In genomic region chr20:5887386-5887785, GRCh38 we compare ENCODE assay signal across 16 cellular contexts. TPM values are rescaled to one million over a fixed set of nuclear protein-coding genes. Genes with fewer than 3 reads are reported as not detected.
"Had no signal": no experiment of that assay in that cellular context is flagged by ENCODE, and none has a peak within 500 bp of the region (broad histone marks: within the 10 kb centered on the region; RNA-seq: fewer than 3 reads in every experiment).

No MANE protein-coding gene starts in this region.

- H3K27ac ChIP-seq: esophagus muscularis mucosa, right lobe of liver, spleen, suprapubic skin had no signal

- H3K4me3 ChIP-seq: esophagus muscularis mucosa, right lobe of liver, spleen, suprapubic skin had no signal

- H3K9me3 ChIP-seq: esophagus muscularis mucosa, right lobe of liver, spleen, suprapubic skin had no signal

- ATAC-seq: activated CD8-positive, alpha-beta T cell treated with anti-CD3 and anti-CD28 coated beads, Interleukin-2, amount 10 ng/mL, durations not matched to agents 7 days and 5 days; right lobe of liver had no signal

- H3K36me3 ChIP-seq: esophagus muscularis mucosa, right lobe of liver, spleen, suprapubic skin had no signal

- H3K27me3 ChIP-seq: esophagus muscularis mucosa, right lobe of liver, spleen had no signal

- DNase-seq: activated B cell treated with CpG ODN at 0.5 μM for 24 hours; activated CD4-positive, alpha-beta T cell treated with anti-CD3 and anti-CD28 coated beads, Interleukin-2, amount 10 ng/mL, durations not matched to agents 24 days and 14 days; activated CD8-positive, alpha-beta memory T cell treated with anti-CD3 and anti-CD28 coated beads, Interleukin-2, amount 50 U/mL, for 4 hours; activated CD8-positive, alpha-beta T cell treated with anti-CD3 and anti-CD28 coated beads, Interleukin-2, amount 10 ng/mL, durations not matched to agents 7 days and 5 days; activated gamma-delta T cell treated with Interleukin-2 at 50 U/mL for 16 hours; activated naive CD8-positive, alpha-beta T cell treated with anti-CD3 and anti-CD28 coated beads for 36 hours; cortex of kidney; effector CD4-positive, alpha-beta T cell; mesendoderm; nucleus accumbens; right lobe of liver; spleen; trophoblast cell had no signal

- H3K4me1 ChIP-seq: esophagus muscularis mucosa, right lobe of liver, spleen, suprapubic skin had no signal

RNA-seq across cellular contexts. Expression of gene CHGB, which starts 23.9 kb away (rescaled TPM):
- total RNA-seq: activated B cell treated with CpG ODN at 0.5 μM for 24 hours; activated CD4-positive, alpha-beta T cell treated with anti-CD3 and anti-CD28 coated beads, Interleukin-2, amount 10 ng/mL, durations not matched to agents 24 days and 14 days; activated CD8-positive, alpha-beta T cell treated with anti-CD3 and anti-CD28 coated beads, Interleukin-2, amount 10 ng/mL, durations not matched to agents 7 days and 5 days; glomerular endothelial cell; suprapubic skin had no signal
